ENCODE assay signal across 15 cellular contexts in genomic region chr1:5849550-5849949, GRCh38.
DNase-seq lines count a peak whose midpoint lies in the region; FAIRE-seq and TF ChIP-seq lines count a peak whose summit lies in the region.
"Had no signal": no experiment of that assay in that cellular context is flagged by ENCODE, and none has a peak within 500 bp of the region (broad histone marks: within the 10 kb centered on the region; RNA-seq: fewer than 3 reads in every experiment).

No MANE protein-coding gene starts in this region.

- H3K23ac ChIP-seq in trophoblast cell (ENCODE audit: low read length): peak overlapping the region; percentile 5

- H3K4me1 ChIP-seq in trophoblast cell (ENCODE audit: control insufficient read depth in 1 of 2, insufficient read depth in 2 of 2, low read length in 2 of 2) (peaks cover 2% of the 10 kb centered on the region in 2 experiments), transverse colon (no peaks in the 10 kb centered on the region)
- H3K4me1 ChIP-seq: Caco-2 had no signal

- in situ Hi-C loops in transverse colon (cut with MboI; ENCODE audit: low pct_ligation_motif_present in 1 of 4, low pct_unique_long_range_greater_than_20kb in 1 of 4, low sequenced_read_pairs in 3 of 4): no loop called here

- H4K91ac ChIP-seq in trophoblast cell (ENCODE audit: low read depth, low read length): no peak overlapping the region

- no peak overlapping the region for H3K14ac ChIP-seq in trophoblast cell (ENCODE audit: low read length)

- H3K4me2 ChIP-seq in trophoblast cell (ENCODE audit: low read length): no peak overlapping the region
- H3K4me2 ChIP-seq: GM23338 had no signal

- H3K9me3 ChIP-seq in trophoblast cell (ENCODE audit: insufficient read depth, low read depth, low read length) (peaks cover 5% of the 10 kb centered on the region), transverse colon (no peaks in the 10 kb centered on the region)
- H3K9me3 ChIP-seq: Caco-2 had no signal

- DNase-seq in GM12891 (ENCODE audit: insufficient read length, low spot score) (no peak), MV-4-11 (lab: John Stamatoyannopoulos, UW) (peak; percentile 50), bronchial epithelial cell (ENCODE audit: low read depth) (no peak), trophoblast cell (no peak), pons (ENCODE audit: low spot score) (no peak), transverse colon (no peak)
- DNase-seq in stimulated activated CD4-positive, alpha-beta T cell treated with anti-CD3 and anti-CD28 coated beads, Interleukin-15, amount 100 ng/mL, for 24 hours: no peak
- DNase-seq: Caco-2; CD4-positive, alpha-beta T cell; H7; Karpas-422 had no signal

- no CpG with 5 or more reads among the region's 4 CpGs for WGBS in trophoblast cell (ENCODE audit: extremely low coverage, insufficient coverage, insufficient read length)
- WGBS in transverse colon (ENCODE audit: low coverage in 1 of 2), 2 donors: 71 to 79% methylated on average over 2 to 4 of the region's 4 CpGs

- no peak overlapping the region for H2AFZ ChIP-seq in trophoblast cell (ENCODE audit: insufficient read depth, low read length, poor library complexity)
- H2AFZ ChIP-seq: GM23338 had no signal

- no peak overlapping the region for H3K9ac ChIP-seq in trophoblast cell (ENCODE audit: low read length)

- H2BK12ac ChIP-seq in trophoblast cell (ENCODE audit: low read length): no peak overlapping the region

- TF ChIP-seq POLR2A in GM12891 (IDR thresholded peaks at IDR 0.05; ENCODE audit: low read depth, low read length): no peak
- no peak for TF ChIP-seq POLR2A in transverse colon (IDR thresholded peaks at IDR 0.05)

- H4K12ac ChIP-seq in trophoblast cell (ENCODE audit: low read depth, low read length): no peak overlapping the region

- H3K36me3 ChIP-seq in bronchial epithelial cell (ENCODE audit: control insufficient read depth, insufficient read depth, low read length) (no peaks in the 10 kb centered on the region), trophoblast cell (ENCODE audit: control insufficient read depth in 1 of 2, insufficient read depth in 2 of 2, low read length in 2 of 2) (no peaks in the 10 kb centered on the region), transverse colon (no peaks in the 10 kb centered on the region)

- TF ChIP-seq CTCF in bronchial epithelial cell (IDR thresholded peaks at IDR 0.05; ENCODE audit: insufficient read depth, low read length, severe bottlenecking): no peak
- no peak for TF ChIP-seq CTCF in transverse colon (IDR thresholded peaks at IDR 0.05)

- H2BK120ac ChIP-seq in trophoblast cell (ENCODE audit: insufficient read depth, low read length, poor library complexity): no peak overlapping the region

- no peak overlapping the region for H3K18ac ChIP-seq in trophoblast cell (ENCODE audit: low read length)

- H3K4me3 ChIP-seq in bronchial epithelial cell (ENCODE audit: low read depth, low read length) (no peak overlapping the region), trophoblast cell (ENCODE audit: low read depth, low read length) (no peak overlapping the region), transverse colon (no peak overlapping the region)
- H3K4me3 ChIP-seq: GM23338 had no signal

- FAIRE-seq in GM12891 (lab: Jason Lieb, UNC) (no peak), bronchial epithelial cell (lab: Jason Lieb, UNC) (peak; percentile 62)
- FAIRE-seq: D721Med, G401.6 had no signal

- no peaks in the 10 kb centered on the region for H3K27me3 ChIP-seq in bronchial epithelial cell (ENCODE audit: control insufficient read depth, insufficient read depth, low read length)
- H3K27me3 ChIP-seq in trophoblast cell (ENCODE audit: insufficient read depth, low read length): no peaks in the 10 kb centered on the region
- peaks cover 8% of the 10 kb centered on the region for H3K27me3 ChIP-seq in transverse colon

- H3K27ac ChIP-seq in trophoblast cell (ENCODE audit: low read depth, low read length) (no peak overlapping the region), transverse colon (no peak overlapping the region)
- H3K27ac ChIP-seq: C4-2B had no signal

- H3K79me1 ChIP-seq in trophoblast cell (ENCODE audit: low read length): no peaks in the 10 kb centered on the region

- no peaks in the 10 kb centered on the region for H3K79me2 ChIP-seq in trophoblast cell (ENCODE audit: control insufficient read depth, insufficient read depth, low read length, poor library complexity)

- no peak for TF ChIP-seq EP300 in transverse colon (IDR thresholded peaks at IDR 0.05; ENCODE audit: low read depth)

- no peak overlapping the region for H2AK5ac ChIP-seq in trophoblast cell (ENCODE audit: low read length)

- H3K4ac ChIP-seq in trophoblast cell (ENCODE audit: low read depth, low read length): no peak overlapping the region

- H2BK5ac ChIP-seq in trophoblast cell (ENCODE audit: low read depth, low read length, poor library complexity): no peak overlapping the region

- intact Hi-C loops in transverse colon (cut with DNase I; ENCODE audit: low total_unique reads): no loop called here

- H4K8ac ChIP-seq in trophoblast cell (ENCODE audit: low read depth, low read length): no peak overlapping the region

TF ChIP-seq in GM12891, 5 proteins besides CTCF, POLR2A, EP300 and RAD21:
- TF ChIP-seq POU2F2 (IDR thresholded peaks at IDR 0.05; ENCODE audit: low read depth, low read length) (no peak), SPI1 (IDR thresholded peaks at IDR 0.05; ENCODE audit: low read depth, low read length) (peak; percentile 33; the same call in 1 of the 2 replicates), PAX5 (IDR thresholded peaks at IDR 0.05; ENCODE audit: insufficient read depth, low read length, severe bottlenecking) (no peak), TAF1 (IDR thresholded peaks at IDR 0.05; ENCODE audit: low read depth, low read length) (no peak), POLR2AphosphoS5 (IDR thresholded peaks at IDR 0.05; ENCODE audit: low read depth, low read length) (no peak)
